8 cellular contexts compared by ENCODE assay signal in genomic region chr9:35905912-35906679, GRCh38. TPM values are rescaled to one million over a fixed set of nuclear protein-coding genes. Genes with fewer than 3 reads are reported as not detected.
DNase-seq lines count a peak whose midpoint lies in the region; ATAC-seq and TF ChIP-seq lines count a peak whose summit lies in the region.

TSS of gene HRCT1 (plus strand) at chr9:35906202. CDS start at chr9:35906288, 86 bp downstream.

- 45 to 77% methylated on average over 28 to 30 of the region's 30 CpGs for WGBS in lung, 2 donors

- no peaks in the 10 kb centered on the region for H3K36me3 ChIP-seq in BLaER1 treated with 17β-estradiol and CSF1 and Interleukin-3, amounts not matched to agents 10 nM and 100 nM
- no peaks in the 10 kb centered on the region for H3K36me3 ChIP-seq in lung (ENCODE audit: control insufficient read depth in 2 of 2, insufficient read depth in 2 of 2, low read length in 2 of 2)

- H3K4me1 ChIP-seq in BLaER1 treated with 17β-estradiol and CSF1 and Interleukin-3, amounts not matched to agents 10 nM and 100 nM, result peaks cover 36 to 58% (median 47%) of the 10 kb centered on the region in 10 experiments
- H3K4me1 ChIP-seq in lung (ENCODE audit: control insufficient read depth in 2 of 2, insufficient read depth in 2 of 2, low read length in 2 of 2), result peaks cover 0 to 50% of the 10 kb centered on the region in 2 donors

- no peaks in the 10 kb centered on the region for H3K27me3 ChIP-seq in BLaER1 treated with 17β-estradiol and CSF1 and Interleukin-3, amounts not matched to agents 10 nM and 100 nM
- H3K27me3 ChIP-seq in lung (ENCODE audit: control insufficient read depth, insufficient read depth), result no peaks in the 10 kb centered on the region

- H4K20me1 ChIP-seq in BLaER1 treated with 17β-estradiol and CSF1 and Interleukin-3, amounts not matched to agents 10 nM and 100 nM, result no peaks in the 10 kb centered on the region

- H3K4me3 ChIP-seq in BLaER1 treated with 17β-estradiol and CSF1 and Interleukin-3, amounts not matched to agents 10 nM and 100 nM, result no peak within 1 kb of the TSS
- H3K4me3 ChIP-seq in lung, result no peak within 1 kb of the TSS

- no peak within 1 kb of the TSS for H3K9ac ChIP-seq in BLaER1 treated with 17β-estradiol and CSF1 and Interleukin-3, amounts not matched to agents 10 nM and 100 nM

- DNase-seq in NCI-H2196 (lab: John Stamatoyannopoulos, UW; ENCODE audit: unreplicated experiment), result peak; percentile 97
- DNase-seq in lung (ENCODE audit: low spot score), result peak; percentile 96
- DNase-seq in ureter (ENCODE audit: low spot score), result peak; percentile 94
- DNase-seq in germinal center (ENCODE audit: low spot score), result no peak
- DNase-seq in stimulated activated CD4-positive, alpha-beta T cell treated with anti-CD3 and anti-CD28 coated beads, Interleukin-2, amount 100 ng/mL, for 48 hours, result no peak
- no peak for DNase-seq in NCI-H2227 treated with DMSO at 0.1 percent for 48 hours (lab: John Stamatoyannopoulos, UW)

- peak within 1 kb of the TSS in 1 of 11 experiments; percentile 80; a peak in 1 of 22 replicates for H3K27ac ChIP-seq in BLaER1 treated with 17β-estradiol and CSF1 and Interleukin-3, amounts not matched to agents 10 nM and 100 nM
- H3K27ac ChIP-seq in cingulate gyrus (ENCODE audit: low read depth, low read length) (peak within 1 kb of the TSS; percentile 73), lung (ENCODE audit: low read depth in 1 of 2, low read length in 1 of 2) (peak within 1 kb of the TSS; percentile 96 to 99)

- TF ChIP-seq CTCF in lung (IDR thresholded peaks at IDR 0.05; ENCODE audit: control extremely low read depth, extremely low read depth), result no peak

- H3K4me2 ChIP-seq in BLaER1 treated with 17β-estradiol and CSF1 and Interleukin-3, amounts not matched to agents 10 nM and 100 nM, result peak within 1 kb of the TSS; percentile 56 to 89 (median 81); a peak in 19 of 22 replicates

- peak; percentile 24 for ATAC-seq in lung (ENCODE audit: insufficient read depth, low FRiP score)

- no peaks in the 10 kb centered on the region for H3K9me3 ChIP-seq in BLaER1 treated with 17β-estradiol and CSF1 and Interleukin-3, amounts not matched to agents 10 nM and 100 nM (replicated peaks in 1 of 11)
- no peaks in the 10 kb centered on the region for H3K9me3 ChIP-seq in lung (ENCODE audit: control insufficient read depth in 2 of 2, insufficient read depth in 1 of 2, low read length in 1 of 2)

RNA-seq across cellular contexts. Expression of gene HRCT1, which starts in this region (rescaled TPM):
- 10 to 100 TPM in 1 of 2 donors, not detected in 1; 14.1 TPM for total RNA-seq in lung
- polyA plus RNA-seq in lung, result 1 to 10 TPM; 1.7 to 6.3 TPM
- 7.2 TPM for total RNA-seq in ureter

Comparison
In these comparisons a context has a peak if more than half of its experiments do, and no peak if none do; other contexts are left out.
1. DNase-seq: peak in NCI-H2196 (single experiment), lung (single experiment) and ureter (single experiment); none in germinal center (single experiment), stimulated activated CD4-positive, alpha-beta T cell treated with anti-CD3 and anti-CD28 coated beads, Interleukin-2, amount 100 ng/mL, for 48 hours (0 of 2) and NCI-H2227 treated with DMSO at 0.1 percent for 48 hours (single experiment).